20 cellular contexts compared by ENCODE assay signal in genomic region chr7:157607218-157607617, GRCh38.
DNase-seq lines count a peak whose midpoint lies in the region; ATAC-seq and TF ChIP-seq lines count a peak whose summit lies in the region.
"Had no signal": no experiment of that assay in that cellular context is flagged by ENCODE, and none has a peak within 500 bp of the region (broad histone marks: within the 10 kb centered on the region; RNA-seq: fewer than 3 reads in every experiment).

No MANE protein-coding gene starts in this region.

- H3K9ac ChIP-seq in DND-41 (ENCODE audit: low read depth, low read length) = no peak overlapping the region
- H3K9ac ChIP-seq in mesendoderm (ENCODE audit: low read length) = no peak overlapping the region
- H3K9ac ChIP-seq: BLaER1 treated with 17β-estradiol and CSF1 and Interleukin-3, amounts not matched to agents 10 nM and 100 nM had no signal

- peak overlapping the region; percentile 29 for H3K27ac ChIP-seq in DND-41 (ENCODE audit: low read length)
- H3K27ac ChIP-seq in mesendoderm (ENCODE audit: low read depth, low read length) = no peak overlapping the region
- H3K27ac ChIP-seq: 22Rv1; A549; BLaER1 treated with 17β-estradiol and CSF1 and Interleukin-3, amounts not matched to agents 10 nM and 100 nM had no signal

- H3K27me3 ChIP-seq in DND-41 (ENCODE audit: insufficient read depth, low read length, poor library complexity) (no peaks in the 10 kb centered on the region), mesendoderm (ENCODE audit: insufficient read depth, low read length, poor library complexity) (no peaks in the 10 kb centered on the region)
- H3K27me3 ChIP-seq: BE2C had no signal

- no CpG with 5 or more reads among the region's 10 CpGs for WGBS in mesendoderm (ENCODE audit: extremely low coverage, insufficient coverage, low lambda C conversion rate)

- H3K79me1 ChIP-seq in mesendoderm (ENCODE audit: low read length) = no peaks in the 10 kb centered on the region

- no peak overlapping the region for H2AFZ ChIP-seq in DND-41 (ENCODE audit: low read depth, low read length)

- no peak overlapping the region for H4K8ac ChIP-seq in mesendoderm (ENCODE audit: low read depth, low read length)

- no peaks in the 10 kb centered on the region for H3K9me3 ChIP-seq in DND-41 (ENCODE audit: insufficient read depth, low read length, severe bottlenecking)
- H3K9me3 ChIP-seq: A549, BE2C, HAP-1 had no signal

- H2BK120ac ChIP-seq in mesendoderm (ENCODE audit: low read depth, low read length) = no peak overlapping the region

- H2AK5ac ChIP-seq in mesendoderm (ENCODE audit: low read length) = no peak overlapping the region

- no peak overlapping the region for H3K4ac ChIP-seq in mesendoderm (ENCODE audit: low read depth, low read length)

- no peak overlapping the region for H2BK15ac ChIP-seq in mesendoderm (replicated peaks; ENCODE audit: low read depth)

- intact Hi-C loops in posterior vena cava (cut with DNase I) = no loop called here

- H3K79me2 ChIP-seq in DND-41 (ENCODE audit: insufficient read depth, low read length) (no peaks in the 10 kb centered on the region), mesendoderm (ENCODE audit: control insufficient read depth, insufficient read depth, low read length) (no peaks in the 10 kb centered on the region)

- TF ChIP-seq CTCF in DND-41 (IDR thresholded peaks at IDR 0.05; ENCODE audit: borderline replicate concordance, extremely low read depth, low read length, poor library complexity, severe bottlenecking) = no peak

- no peak overlapping the region for H3K18ac ChIP-seq in mesendoderm (ENCODE audit: low read length)

- no peak for ATAC-seq in DND-41 (ENCODE audit: insufficient read depth, low read depth)
- ATAC-seq: A549 had no signal

- H3K4me2 ChIP-seq in DND-41 (ENCODE audit: insufficient read depth, low read length) (no peak overlapping the region), mesendoderm (ENCODE audit: low read length) (no peak overlapping the region)
- H3K4me2 ChIP-seq: A549 had no signal

- peaks cover 2% of the 10 kb centered on the region; the same call in 1 of the 2 replicates for H4K20me1 ChIP-seq in DND-41 (ENCODE audit: insufficient read depth, low read length)

- H2BK5ac ChIP-seq in mesendoderm (ENCODE audit: low read length) = no peak overlapping the region

- no peak overlapping the region for H3K56ac ChIP-seq in mesendoderm (ENCODE audit: low read length)

- H3K36me3 ChIP-seq in DND-41 (ENCODE audit: insufficient read depth, low read length) (peaks cover 87% of the 10 kb centered on the region), mesendoderm (ENCODE audit: control insufficient read depth, insufficient read depth, low read length) (no peaks in the 10 kb centered on the region)
- H3K36me3 ChIP-seq: BE2C; BLaER1 treated with 17β-estradiol and CSF1 and Interleukin-3, amounts not matched to agents 10 nM and 100 nM; HAP-1 had no signal

- H3K23ac ChIP-seq in mesendoderm (ENCODE audit: low read length) = no peak overlapping the region

- peaks cover 3% of the 10 kb centered on the region; the same call in 1 of the 2 replicates for H3K4me1 ChIP-seq in DND-41 (ENCODE audit: insufficient read depth, low read length)
- no peaks in the 10 kb centered on the region for H3K4me1 ChIP-seq in mesendoderm (ENCODE audit: control insufficient read depth, low read depth, low read length)
- H3K4me1 ChIP-seq: A549, BE2C, HAP-1 had no signal

- no peak for DNase-seq in DND-41
- DNase-seq in mesendoderm = peak; percentile 11
- DNase-seq in posterior vena cava (ENCODE audit: low spot score) = peak; percentile 69
- no peak for DNase-seq in 8988T
- no peak for DNase-seq in cerebellar nuclear complex (lab: John Stamatoyannopoulos, UW)
- no peak for DNase-seq in activated T-cell treated with anti-CD3 and anti-CD28 coated beads, Interleukin-2, amount 50 U/mL, for 1 hour
- DNase-seq: ACHN; AML-193; BE2C; Calu3; CD4-positive, alpha-beta memory T cell; COR-L47; DMS53; DMS79 treated with DMSO at 0.1 percent for 48 hours; GOT3; HFFc6 had no signal

- no peak overlapping the region for H4K5ac ChIP-seq in mesendoderm (ENCODE audit: low read length)

- H3K4me3 ChIP-seq in DND-41 (ENCODE audit: low read depth in 1 of 2, low read length in 2 of 2) (no peak overlapping the region), mesendoderm (ENCODE audit: low read length) (no peak overlapping the region)
- H3K4me3 ChIP-seq: A549; BLaER1 treated with 17β-estradiol and CSF1 and Interleukin-3, amounts not matched to agents 10 nM and 100 nM; HAP-1 had no signal

Comparison
In these comparisons a context has a peak if more than half of its experiments do, and no peak if none do; other contexts are left out.
1. DNase-seq: peak in mesendoderm (single experiment) and posterior vena cava (single experiment); none in DND-41 (single experiment), 8988T (single experiment), cerebellar nuclear complex (0 of 2) and activated T-cell treated with anti-CD3 and anti-CD28 coated beads, Interleukin-2, amount 50 U/mL, for 1 hour (single experiment).